Comparison of ENCODE assay signal across 12 cellular contexts in genomic region chr22:48444320-48445112, GRCh38.
DNase-seq lines count a peak whose midpoint lies in the region; ATAC-seq and TF ChIP-seq lines count a peak whose summit lies in the region.
"Had no signal": no experiment of that assay in that cellular context is flagged by ENCODE, and none has a peak within 500 bp of the region (broad histone marks: within the 10 kb centered on the region; RNA-seq: fewer than 3 reads in every experiment).

No MANE protein-coding gene starts in this region.

- H3K4me3 Mint-ChIP-seq in Caco-2 (ENCODE audit: unreplicated experiment), result no peak overlapping the region

- H3K27me3 Mint-ChIP-seq in Caco-2 (ENCODE audit: insufficient read depth, unreplicated experiment), result peaks cover 6% of the 10 kb centered on the region

- POLR2A ChIA-PET in Caco-2 (lab: Charles Lee), result interaction anchor here (0.6 kb wide), 1 partner anchor 101 kb away, joined by 7 read pairs; no protein-coding TSS in a partner anchor

- H3K27ac Mint-ChIP-seq in Caco-2 (ENCODE audit: unreplicated experiment), result no peak overlapping the region

- H3K27ac ChIP-seq in spleen (no peak overlapping the region), WERI-Rb-1 (no peak overlapping the region)
- H3K27ac ChIP-seq: KMS-11 had no signal

- DNase-seq in NB4 (ENCODE audit: low read depth) (peak; percentile 25), spleen (peak; percentile 78), Caco-2 (no peak), WERI-Rb-1 (no peak)
- DNase-seq in stimulated activated CD4-positive, alpha-beta T cell treated with anti-CD3 and anti-CD28 coated beads, Interleukin-1b, Interleukin-23, amount 100 ng/mL, for 48 hours, result no peak
- DNase-seq: activated naive CD4-positive, alpha-beta T cell treated with anti-CD3 and anti-CD28 coated beads, Interleukin-2, amount 50 U/mL, for 16 hours; glutamatergic neuron had no signal

- no peaks in the 10 kb centered on the region for H3K36me3 Mint-ChIP-seq in Caco-2 (ENCODE audit: insufficient read depth, unreplicated experiment)

- H3K4me3 ChIP-seq in NB4 (ENCODE audit: low read depth, low read length), result no peak overlapping the region
- no peak overlapping the region for H3K4me3 ChIP-seq in spleen
- no peak overlapping the region for H3K4me3 ChIP-seq in Caco-2 (ENCODE audit: low read depth, low read length)
- no peak overlapping the region for H3K4me3 ChIP-seq in WERI-Rb-1 (ENCODE audit: low read depth, low read length)

- H3K9me3 Mint-ChIP-seq in Caco-2 (ENCODE audit: unreplicated experiment), result no peaks in the 10 kb centered on the region

- H3K4me1 ChIP-seq in spleen (peaks cover 0 to 17% (median 0%) of the 10 kb centered on the region in 6 donors), Caco-2 (no peaks in the 10 kb centered on the region)

- TF ChIP-seq CTCF in NB4 (IDR thresholded peaks at IDR 0.05; ENCODE audit: low read depth, low read length), result no peak
- TF ChIP-seq CTCF in spleen (IDR thresholded peaks at IDR 0.05 in 8 of 11, conservative IDR thresholded peaks at IDR 0.05 in 3 of 11), result no peak
- TF ChIP-seq CTCF in Caco-2 (IDR thresholded peaks at IDR 0.05; ENCODE audit: insufficient read depth in 1 of 2, low read depth in 1 of 2, low read length in 1 of 2, severe bottlenecking in 1 of 2, unreplicated experiment in 1 of 2), result no peak
- TF ChIP-seq CTCF in WERI-Rb-1 (IDR thresholded peaks at IDR 0.05; ENCODE audit: low read depth, low read length), result no peak

- H3K27me3 ChIP-seq in spleen (replicated peaks in 1 of 7) (peaks cover 0 to 95% (median 0%) of the 10 kb centered on the region in 7 donors), Caco-2 (replicated peaks; ENCODE audit: control insufficient read depth, insufficient read depth, low read length) (no peaks in the 10 kb centered on the region), WERI-Rb-1 (ENCODE audit: insufficient read depth, low read depth, severe bottlenecking) (no peaks in the 10 kb centered on the region)

- CTCF ChIA-PET in Caco-2 (lab: Charles Lee), result interaction anchor here (0.6 kb wide), 1 partner anchor 150 kb away, joined by 3 read pairs; no protein-coding TSS in a partner anchor

- H3K36me3 ChIP-seq in spleen (no peaks in the 10 kb centered on the region), Caco-2 (ENCODE audit: control insufficient read depth, insufficient read depth, low read length) (no peaks in the 10 kb centered on the region), WERI-Rb-1 (no peaks in the 10 kb centered on the region)

- no peaks in the 10 kb centered on the region for H3K4me1 Mint-ChIP-seq in Caco-2 (ENCODE audit: low read depth, unreplicated experiment)

- H3K9me3 ChIP-seq in spleen (no peaks in the 10 kb centered on the region), Caco-2 (no peaks in the 10 kb centered on the region), WERI-Rb-1 (ENCODE audit: severe bottlenecking) (no peaks in the 10 kb centered on the region)

- BruUV-seq in Caco-2 (replicated peaks; lab: Mats Ljungman, UMichigan), result no TSS peak

- intact Hi-C loops in spleen (cut with DNase I; ENCODE audit: low total_unique reads) (no loop called here), Caco-2 (cut with micrococcal nuclease; ENCODE audit: unreplicated experiment) (no loop called here)

- ATAC-seq in GM18907 (IDR thresholded peaks at IDR 0.05; ENCODE audit: unreplicated experiment), result peak; percentile 80
- ATAC-seq in HG02588 (IDR thresholded peaks at IDR 0.05; ENCODE audit: unreplicated experiment), result peak; percentile 53
- ATAC-seq in GM18519 (IDR thresholded peaks at IDR 0.05; ENCODE audit: low FRiP score, unreplicated experiment), result no peak
- ATAC-seq: sciatic nerve had no signal

- TF ChIP-seq POLR2A in NB4 (IDR thresholded peaks at IDR 0.05; ENCODE audit: extremely low read depth, insufficient read length) (no peak), spleen (IDR thresholded peaks at IDR 0.05) (no peak)

- 38 to 64% (median 60%) methylated on average over 16 to 19 of the region's 19 CpGs for WGBS in spleen, 5 donors

Comparison
In these comparisons a context has a peak if more than half of its experiments do, and no peak if none do; other contexts are left out.
1. DNase-seq: peak in NB4 (single experiment) and spleen (single experiment); none in Caco-2 (0 of 2), WERI-Rb-1 (single experiment) and stimulated activated CD4-positive, alpha-beta T cell treated with anti-CD3 and anti-CD28 coated beads, Interleukin-1b, Interleukin-23, amount 100 ng/mL, for 48 hours (single experiment).